21 cellular contexts compared by ENCODE assay signal in the genomic region with DNA sequence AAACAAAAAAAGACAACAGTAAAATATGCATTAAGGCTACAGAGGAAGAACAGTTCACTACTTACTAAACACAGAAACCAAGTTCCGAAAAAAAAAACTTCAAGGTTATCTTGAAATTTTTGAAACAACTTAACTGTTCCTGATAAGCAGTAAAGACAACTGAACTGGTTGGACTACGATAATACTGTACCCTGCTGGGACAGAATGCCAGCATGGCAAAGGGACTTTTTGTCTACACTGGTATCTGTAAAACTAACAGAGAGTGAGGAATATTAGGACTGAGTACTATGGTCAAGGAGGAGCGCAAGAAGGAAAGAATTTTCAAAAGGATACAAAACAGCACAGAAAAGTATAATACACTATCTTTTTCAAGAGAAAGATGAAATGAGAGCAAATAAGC.
"Had no signal": no experiment of that assay in that cellular context is flagged by ENCODE, and none has a peak within 500 bp of the region (broad histone marks: within the 10 kb centered on the region; RNA-seq: fewer than 3 reads in every experiment).

No MANE protein-coding gene starts in this region.

- H3K27me3 ChIP-seq: ovary, tibial nerve had no signal

- H3K4me3 Mint-ChIP-seq: activated naive CD8-positive, alpha-beta T cell treated with anti-CD3 and anti-CD28 coated beads, Interleukin-2, amount 10 ng/mL, durations not matched to agents 7 days and 5 days; brain; naive thymus-derived CD4-positive, alpha-beta T cell; T-cell had no signal

- H3K4me1 Mint-ChIP-seq: brain, T-cell had no signal

- H3K36me3 ChIP-seq: ovary had no signal

- H3K4me1 ChIP-seq: tibial nerve had no signal

- ATAC-seq: naive thymus-derived CD4-positive, alpha-beta T cell; SK-N-SH treated with all-trans-retinoic acid at 6 μM for 48 hours; T-cell had no signal

- H3K4me3 ChIP-seq: coronary artery, ovary, tibial nerve had no signal

- FAIRE-seq: endometrium, urothelium cell line had no signal

- H3K9me3 ChIP-seq: ovary, tibial nerve had no signal

- DNase-seq: activated CD4-positive, alpha-beta T cell treated with anti-CD3 and anti-CD28 coated beads for 48 hours; activated CD4-positive, CD25-positive, alpha-beta regulatory T cell; activated CD8-positive, alpha-beta memory T cell treated with anti-CD3 and anti-CD28 coated beads, Interleukin-2, amount 50 U/mL, for 4 hours; activated gamma-delta T cell; activated naive CD8-positive, alpha-beta T cell treated with anti-CD3 and anti-CD28 coated beads, Interleukin-2, amount 10 ng/mL, durations not matched to agents 7 days and 5 days; activated T-cell treated with anti-CD3 and anti-CD28 coated beads, Interleukin-2, amount 50 U/mL, for 48 hours; central memory CD4-positive, alpha-beta T cell; head of caudate nucleus; mesendoderm; naive thymus-derived CD4-positive, alpha-beta T cell; ovary; stimulated activated naive CD4-positive, alpha-beta T cell; substantia nigra; T-cell; T-helper 9 cell had no signal

- H3K27ac Mint-ChIP-seq: activated naive CD8-positive, alpha-beta T cell treated with anti-CD3 and anti-CD28 coated beads, Interleukin-2, amount 10 ng/mL, durations not matched to agents 7 days and 5 days had no signal

- H3K27ac ChIP-seq: coronary artery, ovary, tibial nerve had no signal

- H3K9me3 Mint-ChIP-seq: activated naive CD8-positive, alpha-beta T cell treated with anti-CD3 and anti-CD28 coated beads, Interleukin-2, amount 10 ng/mL, durations not matched to agents 7 days and 5 days; brain; naive thymus-derived CD4-positive, alpha-beta T cell; T-cell had no signal

- H3K27me3 Mint-ChIP-seq: activated naive CD8-positive, alpha-beta T cell treated with anti-CD3 and anti-CD28 coated beads, Interleukin-2, amount 10 ng/mL, durations not matched to agents 7 days and 5 days; brain; naive thymus-derived CD4-positive, alpha-beta T cell; T-cell had no signal
